ENCODE assay signal across 21 cellular contexts in the genomic region with DNA sequence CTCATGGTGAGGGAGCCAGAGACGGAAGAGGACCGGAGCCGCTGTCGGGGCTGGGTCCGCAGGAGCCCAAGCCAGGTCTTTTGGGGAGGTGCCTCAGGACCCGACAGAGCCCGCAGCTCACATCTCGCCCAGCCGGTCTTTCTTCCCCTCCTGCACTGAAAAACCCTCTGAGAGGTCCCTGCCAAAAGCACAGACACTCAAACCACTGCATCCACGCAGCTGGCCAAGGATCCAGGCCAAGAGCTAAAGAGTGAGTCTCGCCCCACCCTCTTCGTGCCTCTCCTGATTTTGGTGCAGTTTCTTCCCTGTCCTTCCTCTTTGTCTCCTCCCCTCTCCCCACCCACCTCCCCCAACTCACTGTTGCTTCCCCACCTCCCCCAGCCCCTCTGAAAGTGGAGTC.
DNase-seq lines count a peak whose midpoint lies in the region; ATAC-seq and TF ChIP-seq lines count a peak whose summit lies in the region.
"Had no signal": no experiment of that assay in that cellular context is flagged by ENCODE, and none has a peak within 500 bp of the region (broad histone marks: within the 10 kb centered on the region; RNA-seq: fewer than 3 reads in every experiment).

No MANE protein-coding gene starts in this region.

- no peak overlapping the region for H3K27ac ChIP-seq in left lung
- H3K27ac ChIP-seq: HL-60, SK-N-MC had no signal

- peak overlapping the region in 3 of 5 experiments; percentile 17 to 76 (median 76) for H3K27ac Mint-ChIP-seq in brain
- H3K27ac Mint-ChIP-seq: CD8-positive, alpha-beta memory T cell; IgD-negative memory B cell had no signal

- no peak for DNase-seq in Right ventricle myocardium inferior (ENCODE audit: missing footprints)
- DNase-seq in cardiac septum (ENCODE audit: low spot score): no peak
- no peak for DNase-seq in left lung
- DNase-seq in H4 (ENCODE audit: low spot score): no peak
- DNase-seq: CD8-positive, alpha-beta memory T cell; DND-41; GDM1; Kasumi-1; MM.1S; NCI-H1105 treated with DMSO at 0.1 percent for 48 hours; NCI-H187 treated with DMSO at 0.1 percent for 48 hours had no signal

- H3K4me3 ChIP-seq in left lung: no peak overlapping the region
- H3K4me3 ChIP-seq: GM12878, HAP-1, SK-N-MC had no signal

- no peaks in the 10 kb centered on the region for H3K36me3 ChIP-seq in left lung
- H3K36me3 ChIP-seq: HAP-1 had no signal

- H3K9me3 ChIP-seq in left lung: no peaks in the 10 kb centered on the region
- H3K9me3 ChIP-seq: HAP-1 had no signal

- peaks cover 31% of the 10 kb centered on the region for H3K4me1 Mint-ChIP-seq in brain

- intact Hi-C loops in Right ventricle myocardium inferior (cut with DNase I) (no loop called here), cardiac septum (cut with DNase I) (no loop called here), left lung (cut with DNase I) (no loop called here)

- TF ChIP-seq CTCF in brain (conservative IDR thresholded peaks at IDR 0.05): no peak
- no peak for TF ChIP-seq CTCF in left lung (IDR thresholded peaks at IDR 0.05)

- H3K27me3 ChIP-seq in left lung: peaks cover 0 to 10% of the 10 kb centered on the region in 2 donors

- H3K4me3 Mint-ChIP-seq in brain: no peak overlapping the region
- H3K4me3 Mint-ChIP-seq: CD8-positive, alpha-beta memory T cell; IgD-negative memory B cell had no signal

- peaks cover 18% of the 10 kb centered on the region for H3K36me3 Mint-ChIP-seq in brain
- H3K36me3 Mint-ChIP-seq: CD8-positive, alpha-beta memory T cell had no signal

- H3K9me3 Mint-ChIP-seq in brain: peaks cover 0 to 14% (median 6%) of the 10 kb centered on the region in 5 experiments

- peaks cover 17% of the 10 kb centered on the region for H3K27me3 Mint-ChIP-seq in brain

- ATAC-seq in Right ventricle myocardium inferior (peak; percentile 44), left lung (peak; percentile 21), HG03520 (IDR thresholded peaks at IDR 0.05; ENCODE audit: unreplicated experiment) (no peak), GM21529 (IDR thresholded peaks at IDR 0.05; ENCODE audit: unreplicated experiment) (no peak), HG02763 (IDR thresholded peaks at IDR 0.05; ENCODE audit: unreplicated experiment) (no peak)
- ATAC-seq: GM12878, Panc1 had no signal

- no peaks in the 10 kb centered on the region for H3K4me1 ChIP-seq in left lung
- H3K4me1 ChIP-seq: HAP-1 had no signal

Comparison
In these comparisons a context has a peak if more than half of its experiments do, and no peak if none do; other contexts are left out.
1. ATAC-seq: peak in Right ventricle myocardium inferior (single experiment) and left lung (single experiment); none in HG03520 (single experiment), GM21529 (single experiment) and HG02763 (single experiment).